1 cellular context compared by ENCODE assay signal in genomic region chr1:34924759-34925555, GRCh38.
TF ChIP-seq lines count a peak whose summit lies in the region.

No MANE protein-coding gene starts in this region.

TF ChIP-seq in K562, 482 proteins besides CTCF, POLR2A, EP300 and RAD21 (continued from another document and continues in another):
- no peak for TF ChIP-seq ZNF280B (CRISPR knock-in tag; IDR thresholded peaks at IDR 0.05)
- TF ChIP-seq ILK (tag; IDR thresholded peaks at IDR 0.05; ENCODE audit: borderline replicate concordance, low read depth): no peak
- TF ChIP-seq CC2D1A (IDR thresholded peaks at IDR 0.05): no peak
- TF ChIP-seq PURB (CRISPR knock-in tag; IDR thresholded peaks at IDR 0.05; ENCODE audit: low read depth): no peak
- TF ChIP-seq HBP1 (CRISPR knock-in tag; IDR thresholded peaks at IDR 0.05): peak; percentile 59; the same call in 1 of the 2 replicates
- TF ChIP-seq MLLT1 (IDR thresholded peaks at IDR 0.05): no peak
- no peak for TF ChIP-seq RBM34 (IDR thresholded peaks at IDR 0.05; ENCODE audit: borderline replicate concordance, insufficient read depth, low read length)
- no peak for TF ChIP-seq MCM5 (IDR thresholded peaks at IDR 0.05; ENCODE audit: low read depth)
- TF ChIP-seq MEIS2 (IDR thresholded peaks at IDR 0.05; ENCODE audit: partially characterized antibody): no peak
- TF ChIP-seq KDM4B (IDR thresholded peaks at IDR 0.05; ENCODE audit: borderline replicate concordance in 2 of 2, low read depth in 1 of 2): no peak
- TF ChIP-seq BRD9 (IDR thresholded peaks at IDR 0.05; ENCODE audit: low read depth, partially characterized antibody): no peak
- TF ChIP-seq STAT5A (IDR thresholded peaks at IDR 0.05; ENCODE audit: borderline replicate concordance, low read length): no peak
- peak; percentile 98 for TF ChIP-seq DMBX1 (CRISPR knock-in tag; IDR thresholded peaks at IDR 0.05; ENCODE audit: borderline replicate concordance)
- TF ChIP-seq SPI1 (IDR thresholded peaks at IDR 0.05; ENCODE audit: borderline replicate concordance, low read depth, low read length): no peak
- no peak for TF ChIP-seq HNRNPL (IDR thresholded peaks at IDR 0.05; ENCODE audit: low read depth, low read length)
- TF ChIP-seq PCBP1 (IDR thresholded peaks at IDR 0.05; ENCODE audit: low read depth, low read length, poor library complexity, severe bottlenecking): no peak
- no peak for TF ChIP-seq ZFP91 (CRISPR knock-in tag; IDR thresholded peaks at IDR 0.05)
- no peak for TF ChIP-seq XRCC4 (IDR thresholded peaks at IDR 0.05; ENCODE audit: extremely low read depth, insufficient read depth, insufficient read length)
- no peak for TF ChIP-seq NR0B1 (IDR thresholded peaks at IDR 0.05; ENCODE audit: partially characterized antibody)
- TF ChIP-seq KAT8 (IDR thresholded peaks at IDR 0.05; ENCODE audit: low read depth): no peak
- no peak for TF ChIP-seq ZNF318 (IDR thresholded peaks at IDR 0.05; ENCODE audit: borderline replicate concordance in 1 of 2, low read depth in 1 of 2)
- no peak for TF ChIP-seq GTF2E2 (tag; IDR thresholded peaks at IDR 0.05)
- no peak for TF ChIP-seq USF1 (CRISPR knock-in tag; IDR thresholded peaks at IDR 0.05)
- TF ChIP-seq BRF1 (IDR thresholded peaks at IDR 0.05; ENCODE audit: borderline replicate concordance, extremely low read depth, insufficient read length): no peak
- TF ChIP-seq ATF1 (CRISPR knock-in tag; IDR thresholded peaks at IDR 0.05): no peak
- TF ChIP-seq ATF1 (tag; IDR thresholded peaks at IDR 0.05): no peak
- TF ChIP-seq FOXK1 (CRISPR knock-in tag; IDR thresholded peaks at IDR 0.05; ENCODE audit: borderline replicate concordance): peak; percentile 98
- no peak for TF ChIP-seq TBL1XR1 (IDR thresholded peaks at IDR 0.05; ENCODE audit: low read length in 2 of 2)
- TF ChIP-seq ZBTB17 (CRISPR knock-in tag; IDR thresholded peaks at IDR 0.05): no peak
- TF ChIP-seq ZNF124 (CRISPR knock-in tag; IDR thresholded peaks at IDR 0.05): no peak
- 0 out of 2 replicates have a peak, but pooled peaks have one; percentile 26 for TF ChIP-seq PTTG1 (tag; IDR thresholded peaks at IDR 0.05; ENCODE audit: low read depth)
- no peak for TF ChIP-seq PKNOX1 (IDR thresholded peaks at IDR 0.05)
- peak; percentile 78; the same call in 1 of the 2 replicates for TF ChIP-seq ATF2 (CRISPR knock-in tag; IDR thresholded peaks at IDR 0.05)
- no peak for TF ChIP-seq CHD4 (IDR thresholded peaks at IDR 0.05; ENCODE audit: insufficient read depth, insufficient replicate concordance, low read depth, low read length, poor library complexity, severe bottlenecking)
- peak; percentile 90; the same call in 1 of the 2 replicates for TF ChIP-seq XRCC5 (IDR thresholded peaks at IDR 0.05; ENCODE audit: low read depth, low read length)
- TF ChIP-seq PYGO2 (tag; IDR thresholded peaks at IDR 0.05): no peak
- TF ChIP-seq HEY1 (CRISPR knock-in tag; IDR thresholded peaks at IDR 0.05; ENCODE audit: borderline replicate concordance): no peak
- TF ChIP-seq PHB (CRISPR knock-in tag; IDR thresholded peaks at IDR 0.05): no peak
- TF ChIP-seq ELF2 (CRISPR knock-in tag; IDR thresholded peaks at IDR 0.05): no peak
- peak; percentile 86 for TF ChIP-seq ZNF263 (CRISPR knock-in tag; IDR thresholded peaks at IDR 0.05; ENCODE audit: borderline replicate concordance)
- TF ChIP-seq TCF15 (CRISPR knock-in tag; IDR thresholded peaks at IDR 0.05): 0 out of 2 replicates have a peak, but pooled peaks have one; percentile 59
- no peak for TF ChIP-seq HLTF (IDR thresholded peaks at IDR 0.05)
- TF ChIP-seq SUPT5H (IDR thresholded peaks at IDR 0.05): no peak
- no peak for TF ChIP-seq TSC22D4 (tag; IDR thresholded peaks at IDR 0.05)
- TF ChIP-seq GABPA (tag; conservative IDR thresholded peaks at IDR 0.05; ENCODE audit: low read depth): no peak
